ENCODE assay signal across 18 cellular contexts in genomic region chr3:32506466-32506865, GRCh38. TPM values are rescaled to one million over a fixed set of nuclear protein-coding genes. Genes with fewer than 3 reads are reported as not detected.
DNase-seq lines count a peak whose midpoint lies in the region; ATAC-seq, FAIRE-seq and TF ChIP-seq lines count a peak whose summit lies in the region.
"Had no signal": no experiment of that assay in that cellular context is flagged by ENCODE, and none has a peak within 500 bp of the region (broad histone marks: within the 10 kb centered on the region; RNA-seq: fewer than 3 reads in every experiment).

No MANE protein-coding gene starts in this region.

- H3K9me3 ChIP-seq in K562 (replicated peaks; ENCODE audit: control insufficient read depth, insufficient read depth, low read depth, low read length) (no peaks in the 10 kb centered on the region), small intestine (ENCODE audit: control insufficient read depth, low read depth) (no peaks in the 10 kb centered on the region)
- H3K9me3 ChIP-seq: Caco-2 had no signal

- H3K4me3 ChIP-seq in K562 (no peak overlapping the region), small intestine (ENCODE audit: low read depth in 1 of 2, low read length in 2 of 2) (no peak overlapping the region)
- H3K4me3 ChIP-seq: GM23248 had no signal

- H3K27ac ChIP-seq in K562 (ENCODE audit: extremely low read depth, low read depth, low read length) = no peak overlapping the region
- H3K27ac ChIP-seq in small intestine (ENCODE audit: low read depth in 1 of 2, low read length in 1 of 2) = no peak overlapping the region
- H3K27ac ChIP-seq: C4-2B, GM23248 had no signal

- no peaks in the 10 kb centered on the region for H3K9me1 ChIP-seq in K562 (ENCODE audit: control insufficient read depth, insufficient read depth, low read length)

- TF ChIP-seq RAD21 in K562 (CRISPR knock-in tag; conservative IDR thresholded peaks at IDR 0.05 in 1 of 2, IDR thresholded peaks at IDR 0.05 in 1 of 2) = no peak

- H3K27ac Mint-ChIP-seq in activated naive CD8-positive, alpha-beta T cell treated with anti-CD3 and anti-CD28 coated beads, Interleukin-2, amount 50 U/mL, for 24 hours = no peak overlapping the region
- H3K27ac Mint-ChIP-seq: CD4-positive, CD25-positive, alpha-beta regulatory T cell; CD8-positive, alpha-beta T cell had no signal

- H3K4me2 ChIP-seq in K562 (ENCODE audit: insufficient read depth, low read length) = no peak overlapping the region

- H4K20me1 ChIP-seq in K562 (replicated peaks; ENCODE audit: control insufficient read depth, insufficient read depth, low read length) = peaks cover 2% of the 10 kb centered on the region

- peak; percentile 18 for DNase-seq in NCI-H526 treated with DMSO at 0.1 percent for 48 hours (lab: John Stamatoyannopoulos, UW)
- DNase-seq in K562 (ENCODE audit: extremely low read depth in 1 of 4, low spot score in 3 of 4) = no peak
- DNase-seq in lung microvascular endothelial cell (ENCODE audit: low read depth in 2 of 2) = peak; percentile 3 to 36
- no peak for DNase-seq in activated naive CD8-positive, alpha-beta T cell treated with anti-CD3 and anti-CD28 coated beads, Interleukin-2, amount 50 U/mL, for 24 hours
- no peak for DNase-seq in small intestine
- DNase-seq in activated gamma-delta T cell treated with Interleukin-2 at 50 U/mL for 16 hours = no peak
- DNase-seq: Caco-2; CD4-positive, CD25-positive, alpha-beta regulatory T cell; CD8-positive, alpha-beta T cell; DMS153; DND-41; GM23248; H7; HCEC 1CT had no signal

- FAIRE-seq in K562 (lab: Jason Lieb, UNC) (no peak), small intestine (lab: Jason Lieb, UNC) (no peak)
- FAIRE-seq: G401.6, GM12892, H1 had no signal

- no peak for TF ChIP-seq EP300 in K562 (IDR thresholded peaks at IDR 0.05; ENCODE audit: low read length)

- intact Hi-C loops in K562 (cut with micrococcal nuclease) = no loop called here

- in situ Hi-C loops in K562 (cut with MboI) = loop anchor here (5.0 kb wide), 1 partner anchor 426 kb away; no protein-coding TSS in a partner anchor

- peaks cover 12% of the 10 kb centered on the region for H3K4me1 Mint-ChIP-seq in activated naive CD8-positive, alpha-beta T cell treated with anti-CD3 and anti-CD28 coated beads, Interleukin-2, amount 50 U/mL, for 24 hours

- WGBS in K562 (ENCODE audit: insufficient coverage, low coverage, missing lambda C conversion rate) = 22% methylated on average over 4 of the region's 4 CpGs
- 63 to 71% (median 63%) methylated on average over 4 of the region's 4 CpGs for WGBS in small intestine, 3 donors

- POLR2A ChIA-PET in K562 (lab: Yijun Ruan, JAX) = interaction anchor here (0.9 to 1.3 kb wide), 2 partner anchors 12 to 328 kb away, joined by 3 to 5 read pairs; no protein-coding TSS in a partner anchor

- H3K27me3 Mint-ChIP-seq in activated naive CD8-positive, alpha-beta T cell treated with anti-CD3 and anti-CD28 coated beads, Interleukin-2, amount 50 U/mL, for 24 hours = no peaks in the 10 kb centered on the region

- no peak overlapping the region for H3K9ac ChIP-seq in K562 (ENCODE audit: insufficient read depth in 1 of 2, low read depth in 2 of 2, low read length in 2 of 2)
- H3K9ac ChIP-seq: GM23248 had no signal

- no peaks in the 10 kb centered on the region for H3K36me3 Mint-ChIP-seq in activated naive CD8-positive, alpha-beta T cell treated with anti-CD3 and anti-CD28 coated beads, Interleukin-2, amount 50 U/mL, for 24 hours (ENCODE audit: low read depth)
- H3K36me3 Mint-ChIP-seq: CD4-positive, CD25-positive, alpha-beta regulatory T cell had no signal

- no peak overlapping the region for H3K4me3 Mint-ChIP-seq in activated naive CD8-positive, alpha-beta T cell treated with anti-CD3 and anti-CD28 coated beads, Interleukin-2, amount 50 U/mL, for 24 hours
- H3K4me3 Mint-ChIP-seq: CD8-positive, alpha-beta T cell had no signal

- H2AFZ ChIP-seq in K562 (ENCODE audit: low read depth, low read length) = peak overlapping the region; percentile 10
- H2AFZ ChIP-seq: GM23248 had no signal

- H3K9me3 Mint-ChIP-seq in activated naive CD8-positive, alpha-beta T cell treated with anti-CD3 and anti-CD28 coated beads, Interleukin-2, amount 50 U/mL, for 24 hours = no peaks in the 10 kb centered on the region
- H3K9me3 Mint-ChIP-seq: CD4-positive, CD25-positive, alpha-beta regulatory T cell; CD8-positive, alpha-beta T cell had no signal

- peaks cover 11% of the 10 kb centered on the region for H3K79me2 ChIP-seq in K562 (ENCODE audit: control insufficient read depth, insufficient read depth, low read length)

- H3K36me3 ChIP-seq in K562 (ENCODE audit: control insufficient read depth, insufficient read depth, low read length) = no peaks in the 10 kb centered on the region
- H3K36me3 ChIP-seq in small intestine (ENCODE audit: control insufficient read depth in 2 of 2, insufficient read depth in 2 of 2, low read length in 2 of 2) = no peaks in the 10 kb centered on the region

- no TSS peak for BruUV-seq in K562 (replicated peaks; lab: Mats Ljungman, UMichigan)

- H3K27me3 ChIP-seq in K562 (ENCODE audit: control insufficient read depth in 2 of 2, insufficient read depth in 2 of 2, low read length in 2 of 2) (no peaks in the 10 kb centered on the region), small intestine (ENCODE audit: control insufficient read depth in 2 of 2, insufficient read depth in 2 of 2, low read length in 2 of 2) (no peaks in the 10 kb centered on the region)

- CTCF ChIA-PET in K562 (lab: Yijun Ruan, JAX; ENCODE audit: low intra/inter-chr PET ratio) = no interaction called here

- TF ChIP-seq CTCF in K562 (IDR thresholded peaks at IDR 0.05 in 2 of 3, conservative IDR thresholded peaks at IDR 0.05 in 1 of 3; ENCODE audit: insufficient read depth in 2 of 3, low read depth in 1 of 3, low read length in 3 of 3) = no peak

- H3K4me1 ChIP-seq in K562 (replicated peaks in 1 of 2; ENCODE audit: control insufficient read depth in 2 of 2, insufficient read depth in 2 of 2, low read length in 2 of 2) = peaks cover 0 to under 1% of the 10 kb centered on the region in 2 experiments; a peak in 1 of 5 replicates
- peaks cover 0 to 2% of the 10 kb centered on the region in 2 donors for H3K4me1 ChIP-seq in small intestine (ENCODE audit: control insufficient read depth in 2 of 2, insufficient read depth in 1 of 2, low read depth in 1 of 2, low read length in 1 of 2)
- H3K4me1 ChIP-seq: Caco-2 had no signal

- no peak for TF ChIP-seq POLR2A in K562 (conservative IDR thresholded peaks at IDR 0.05)

- ATAC-seq in K562 = no peak
- ATAC-seq in activated naive CD8-positive, alpha-beta T cell treated with anti-CD3 and anti-CD28 coated beads, Interleukin-2, amount 50 U/mL, for 24 hours = no peak
- ATAC-seq: CD8-positive, alpha-beta T cell had no signal

TF ChIP-seq in K562, 482 proteins besides CTCF, POLR2A, EP300 and RAD21 (continues in another document):
- TF ChIP-seq BRD4 (IDR thresholded peaks at IDR 0.05) (no peak), ZBTB11 (CRISPR knock-in tag; IDR thresholded peaks at IDR 0.05) (no peak), TEAD4 (IDR thresholded peaks at IDR 0.05; ENCODE audit: low read length) (no peak), TEAD4 (CRISPR knock-in tag; IDR thresholded peaks at IDR 0.05; ENCODE audit: borderline replicate concordance) (no peak), SIN3A (IDR thresholded peaks at IDR 0.05; ENCODE audit: borderline replicate concordance in 2 of 2, control insufficient read depth in 1 of 2, low read depth in 2 of 2, low read length in 2 of 2) (no peak), HNRNPH1 (optimal IDR thresholded peaks at IDR 0.05; ENCODE audit: low read depth, low read length) (no peak), ZNF778 (CRISPR knock-in tag; IDR thresholded peaks at IDR 0.05) (no peak)

RNA-seq across cellular contexts. Expression of gene CMTM6, which starts 3.8 kb away (rescaled TPM):
- 12.5 and 35.1 TPM in 2 replicates for total RNA-seq in K562 (2011; cell fraction: chromatin; rRNA removed; ENCODE audit: low replicate concordance)
- total RNA-seq in K562 (2011; cell fraction: nucleolus; rRNA removed) = 11.8 and 13.0 TPM in 2 replicates
- 29.2 and 59.8 TPM in 2 replicates for total RNA-seq in K562 (2011; cell fraction: nucleoplasm; rRNA removed)
- total RNA-seq in K562 (2014; rRNA removed) (13.1 and 14.9 TPM in 2 replicates), K562 (2014; rRNA removed; fragmentation: Illumina TruSeq; extraction: Trizol) (30.2 and 36.6 TPM in 2 replicates), K562 (2015; rRNA removed; fragmentation: Illumina TruSeq; extraction: Trizol) (35.5 and 39.7 TPM in 2 replicates), K562 (2021) (19.5 TPM in 2 replicates), lung microvascular endothelial cell (75.2 and 92.3 TPM in 2 replicates)
- polyA plus RNA-seq in K562 (2011; rRNA removed) (19.0 and 27.8 TPM in 2 replicates), K562 (2014; fragmentation: Illumina TruSeq; extraction: Trizol) (18.9 and 21.3 TPM in 2 replicates), K562 (2014; fragmentation: Nextera tagmentation; extraction: Ambion mirVana) (1 to 10 TPM; 8.9 to 9.2 TPM), K562 (2014; rRNA removed) (19.5 and 21.8 TPM in 2 replicates), small intestine (10 to 100 TPM in 1 of 3 donors, 1 to 10 TPM in 2; 7.3 to 25.7 (median 9.4) TPM)
- polyA plus RNA-seq in K562 (2011; cell fraction: cytosol; rRNA removed) = 5.3 and 11.6 TPM in 2 replicates
- 5.5 and 9.9 TPM in 2 replicates for polyA plus RNA-seq in K562 (2011; cell fraction: nucleus; rRNA removed)
- 18.1 and 19.3 TPM in 2 replicates for polyA plus RNA-seq in K562 (2012)
- 20.5 and 22.6 TPM in 2 replicates for polyA minus RNA-seq in K562 (2011; rRNA and poly(A)+ RNA removed)
- polyA minus RNA-seq in K562 (2011; cell fraction: cytosol; rRNA and poly(A)+ RNA removed) = 5.8 and 9.8 TPM in 2 replicates
- polyA minus RNA-seq in K562 (2011; cell fraction: nucleus; rRNA and poly(A)+ RNA removed) = 4.2 and 7.9 TPM in 2 replicates

Comparison
In these comparisons a context has a peak if more than half of its experiments do, and no peak if none do; other contexts are left out.
1. DNase-seq: peak in NCI-H526 treated with DMSO at 0.1 percent for 48 hours (single experiment) and lung microvascular endothelial cell (2 of 2); none in K562 (0 of 4), activated naive CD8-positive, alpha-beta T cell treated with anti-CD3 and anti-CD28 coated beads, Interleukin-2, amount 50 U/mL, for 24 hours (single experiment), small intestine (single experiment) and activated gamma-delta T cell treated with Interleukin-2 at 50 U/mL for 16 hours (single experiment).